7 cellular contexts compared by ENCODE assay signal in the genomic region with DNA sequence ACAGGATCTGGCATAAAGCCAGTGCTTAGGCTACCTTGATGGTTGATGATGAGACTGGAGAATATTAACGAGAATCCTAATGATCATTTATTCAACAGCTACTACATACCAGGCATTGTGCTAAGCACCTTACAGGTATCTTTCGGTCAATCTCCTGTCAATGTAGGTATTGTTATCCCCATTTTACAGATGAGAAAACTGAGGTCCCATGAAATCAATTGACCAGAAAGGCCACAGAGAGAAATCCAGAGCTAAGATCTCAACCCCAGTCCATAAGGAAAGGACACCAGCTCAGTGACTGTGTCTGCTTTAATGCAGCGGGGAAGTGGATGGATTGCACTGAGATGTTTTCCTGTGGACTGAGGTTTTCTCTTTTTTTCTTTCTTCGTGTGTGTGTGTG.
"Had no signal": no experiment of that assay in that cellular context is flagged by ENCODE, and none has a peak within 500 bp of the region (broad histone marks: within the 10 kb centered on the region; RNA-seq: fewer than 3 reads in every experiment).

No MANE protein-coding gene starts in this region.

- H3K9ac ChIP-seq: GM23248 had no signal

- H3K36me3 ChIP-seq: HAP-1 had no signal

- H3K27ac Mint-ChIP-seq: IgD-negative memory B cell had no signal

- H3K4me3 Mint-ChIP-seq: IgD-negative memory B cell had no signal

- H3K36me3 Mint-ChIP-seq: IgD-negative memory B cell had no signal

- H2AFZ ChIP-seq: GM23248 had no signal

- H3K4me1 ChIP-seq: HAP-1 had no signal

- H3K9me3 Mint-ChIP-seq: IgD-negative memory B cell had no signal

- H3K9me3 ChIP-seq: HAP-1 had no signal

- H3K27ac ChIP-seq: GM23248 had no signal

- H3K4me3 ChIP-seq: GM23248, HAP-1 had no signal

- DNase-seq: GM23248, GOT3, H7, KG1 had no signal

- ATAC-seq: HCT116 had no signal

- H3K27me3 Mint-ChIP-seq: IgD-negative memory B cell had no signal
